Comparison of ENCODE assay signal across 15 cellular contexts in the genomic region with DNA sequence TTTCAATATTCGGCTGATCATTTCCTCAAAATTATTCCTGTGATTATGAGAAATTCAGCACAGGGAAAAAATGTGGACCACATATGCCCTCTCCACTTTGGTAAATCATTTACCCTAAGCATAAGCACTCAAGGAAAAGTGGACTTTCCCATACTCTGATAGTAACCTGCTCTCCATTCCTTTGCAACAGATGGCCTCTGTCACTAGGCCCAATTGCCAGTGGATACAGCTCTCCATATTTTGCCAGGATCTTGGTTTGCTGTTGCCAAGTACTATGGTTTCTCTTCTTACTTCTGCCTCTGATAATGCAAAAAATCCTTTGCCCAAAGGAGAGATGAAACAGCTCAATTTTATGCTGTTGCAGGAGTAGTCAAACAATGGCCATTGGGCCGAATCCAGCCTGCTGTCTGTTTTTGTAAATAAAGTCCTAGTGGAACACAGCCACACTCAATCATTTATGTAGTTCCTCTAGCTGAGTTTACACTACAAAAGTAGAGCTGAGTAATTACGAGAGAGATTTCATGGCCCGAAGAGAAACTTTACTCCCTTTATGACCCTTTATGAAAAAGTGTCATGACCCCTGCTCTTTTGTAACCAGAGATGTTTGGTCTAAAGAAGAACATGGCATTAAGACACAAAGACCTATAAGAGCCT.
A peak's percentile ranks its signal among the peaks of the same experiment; 100 is the strongest.
DNase-seq lines count a peak whose midpoint lies in the region; ATAC-seq, FAIRE-seq and TF ChIP-seq lines count a peak whose summit lies in the region.
"Had no signal": no experiment of that assay in that cellular context is flagged by ENCODE, and none has a peak within 500 bp of the region (broad histone marks: within the 10 kb centered on the region; RNA-seq: fewer than 3 reads in every experiment).

No MANE protein-coding gene starts in this region.

- no peaks in the 10 kb centered on the region for H3K9me3 ChIP-seq in GM12878 (replicated peaks; ENCODE audit: control insufficient read depth, insufficient read depth, low read length)
- no peaks in the 10 kb centered on the region for H3K9me3 ChIP-seq in liver (ENCODE audit: control insufficient read depth in 4 of 4, low read length in 3 of 4)
- no peaks in the 10 kb centered on the region for H3K9me3 ChIP-seq in pancreas
- H3K9me3 ChIP-seq in CD8-positive, alpha-beta T cell (ENCODE audit: low read length) = no peaks in the 10 kb centered on the region

- BruUV-seq in GM12878 (replicated peaks; lab: Mats Ljungman, UMichigan) = no TSS peak

- no peak overlapping the region for H2AFZ ChIP-seq in GM12878 (ENCODE audit: control insufficient read depth, low read depth, low read length)

- DNase-seq in GM12878 (ENCODE audit: low read depth, low spot score) (no peak), pancreas (peak in 4 of 6 donors; percentile 27 to 69 (median 58)), NCI-H1105 treated with DMSO at 0.1 percent for 48 hours (lab: John Stamatoyannopoulos, UW) (no peak)
- DNase-seq in stimulated activated naive CD8-positive, alpha-beta T cell treated with anti-CD3 and anti-CD28 coated beads, Interleukin-15, Interleukin-2, amounts not matched to agents 100 U/mL and 50 U/mL, for 24 hours = no peak
- DNase-seq in CD8-positive, alpha-beta T cell = no peak
- DNase-seq: ACHN; CD4-positive, CD25-positive, alpha-beta regulatory T cell; GF-D8; MV-4-11; NCI-H1436; NCI-H2081; NCI-H510A treated with DMSO at 0.1 percent for 48 hours had no signal

- no peak for TF ChIP-seq EP300 in GM12878 (IDR thresholded peaks at IDR 0.05; ENCODE audit: borderline replicate concordance in 1 of 2, control insufficient read depth in 1 of 2, low read depth in 2 of 2, low read length in 2 of 2)

- H3K27me3 ChIP-seq in GM12878 (replicated peaks in 1 of 2; ENCODE audit: control insufficient read depth in 2 of 2, insufficient read depth in 2 of 2, low read length in 1 of 2) (no peaks in the 10 kb centered on the region), liver (ENCODE audit: control insufficient read depth in 4 of 4, insufficient read depth in 4 of 4, low read length in 3 of 4) (no peaks in the 10 kb centered on the region), pancreas (no peaks in the 10 kb centered on the region)
- no peaks in the 10 kb centered on the region for H3K27me3 ChIP-seq in CD8-positive, alpha-beta T cell (ENCODE audit: insufficient read depth, low read length)

- 2% methylated on average over 4 of the region's 4 CpGs for WGBS in GM12878 (ENCODE audit: insufficient coverage, insufficient replicate concordance, low lambda C conversion rate, missing lambda C conversion rate)
- WGBS in liver = 30% methylated on average over 4 of the region's 4 CpGs
- 7 to 13% methylated on average over 4 of the region's 4 CpGs for WGBS in pancreas, 2 donors

- POLR2A ChIA-PET in GM12878 (lab: Charles Lee) = no interaction called here
- POLR2A ChIA-PET in CD8-positive, alpha-beta T cell (lab: Charles Lee) = no interaction called here

- TF ChIP-seq CTCF in GM12878 (IDR thresholded peaks at IDR 0.05 in 2 of 3, conservative IDR thresholded peaks at IDR 0.05 in 1 of 3; ENCODE audit: control insufficient read depth in 2 of 3, extremely low read depth in 1 of 3, insufficient read depth in 1 of 3, low read depth in 3 of 3, low read length in 3 of 3) (no peak), liver (IDR thresholded peaks at IDR 0.05; ENCODE audit: low read depth, low read length, missing input control) (no peak), pancreas (IDR thresholded peaks at IDR 0.05) (no peak)
- TF ChIP-seq CTCF in CD8-positive, alpha-beta T cell (IDR thresholded peaks at IDR 0.05) = no peak

- TF ChIP-seq RAD21 in GM12878 (IDR thresholded peaks at IDR 0.05; ENCODE audit: insufficient read depth, low read depth, low read length) (no peak), liver (IDR thresholded peaks at IDR 0.05) (peak; percentile 26 to 30)

- H3K27ac ChIP-seq in GM12878 (ENCODE audit: control insufficient read depth, insufficient read depth) (no peak overlapping the region), liver (ENCODE audit: low read depth in 1 of 2, low read length in 2 of 2) (no peak overlapping the region), pancreas (peak overlapping the region in 3 of 4 donors; percentile 28 to 74 (median 69))
- no peak overlapping the region for H3K27ac ChIP-seq in CD8-positive, alpha-beta T cell (ENCODE audit: low read depth, low read length)

- SMC1A ChIA-PET in GM12878 (lab: Charles Lee; ENCODE audit: uncharacterized antibody, unreplicated experiment) = no interaction called here

- no peaks in the 10 kb centered on the region for H3K36me3 Mint-ChIP-seq in CD8-positive, alpha-beta T cell
- H3K36me3 Mint-ChIP-seq: CD4-positive, CD25-positive, alpha-beta regulatory T cell had no signal

- intact Hi-C loops in GM12878 (cut with micrococcal nuclease; ENCODE audit: unreplicated experiment) = no loop called here
- intact Hi-C loops in pancreas (cut with DNase I) = no loop called here
- intact Hi-C loops in CD8-positive, alpha-beta T cell (cut with DNase I, micrococcal nuclease) = no loop called here

- FAIRE-seq in GM12878 (lab: Jason Lieb, UNC) (no peak), pancreas (lab: Jason Lieb, UNC) (no peak)
- FAIRE-seq: H54 had no signal

- no peak for ATAC-seq in GM12878
- peak; percentile 86 to 96 (median 95) for ATAC-seq in pancreas
- no peak for ATAC-seq in GM19452 (IDR thresholded peaks at IDR 0.05; ENCODE audit: unreplicated experiment)
- no peak for ATAC-seq in stimulated activated naive CD8-positive, alpha-beta T cell treated with anti-CD3 and anti-CD28 coated beads, Interleukin-15, Interleukin-2, amounts not matched to agents 100 U/mL and 50 U/mL, for 24 hours
- no peak for ATAC-seq in CD8-positive, alpha-beta T cell

- H3K9ac ChIP-seq in GM12878 (ENCODE audit: control insufficient read depth, insufficient read depth, low read length) (no peak overlapping the region), liver (ENCODE audit: low read depth in 1 of 2, low read length in 2 of 2) (no peak overlapping the region)

- H3K4me3 Mint-ChIP-seq in CD8-positive, alpha-beta T cell = no peak overlapping the region
- H3K4me3 Mint-ChIP-seq: CD4-positive, CD25-positive, alpha-beta regulatory T cell had no signal

- H3K27me3 Mint-ChIP-seq in CD8-positive, alpha-beta T cell (ENCODE audit: low read depth) = peaks cover 20% of the 10 kb centered on the region
- H3K27me3 Mint-ChIP-seq: CD4-positive, CD25-positive, alpha-beta regulatory T cell had no signal

- H3K27ac Mint-ChIP-seq in CD8-positive, alpha-beta T cell = no peak overlapping the region
- H3K27ac Mint-ChIP-seq: CD4-positive, CD25-positive, alpha-beta regulatory T cell had no signal

- no peaks in the 10 kb centered on the region for H3K79me2 ChIP-seq in GM12878 (ENCODE audit: control insufficient read depth, insufficient read depth, low read length)

- H3K4me3 ChIP-seq in GM12878 = no peak overlapping the region
- no peak overlapping the region for H3K4me3 ChIP-seq in liver (ENCODE audit: low read depth in 1 of 3, low read length in 3 of 3)
- H3K4me3 ChIP-seq in pancreas = no peak overlapping the region
- no peak overlapping the region for H3K4me3 ChIP-seq in CD8-positive, alpha-beta T cell (ENCODE audit: low read depth, low read length)

- no peak overlapping the region for H3K4me2 ChIP-seq in GM12878 (ENCODE audit: control insufficient read depth, insufficient read depth)

- H3K9me3 Mint-ChIP-seq in CD8-positive, alpha-beta T cell = no peaks in the 10 kb centered on the region

- no peaks in the 10 kb centered on the region for H3K4me1 Mint-ChIP-seq in CD8-positive, alpha-beta T cell (ENCODE audit: low read depth)
- H3K4me1 Mint-ChIP-seq: CD4-positive, CD25-positive, alpha-beta regulatory T cell had no signal

- no peaks in the 10 kb centered on the region for H4K20me1 ChIP-seq in GM12878 (ENCODE audit: control insufficient read depth, insufficient read depth)

- CTCF ChIA-PET in GM12878 (lab: Yijun Ruan, JAX) = no interaction called here
- CTCF ChIA-PET in CD8-positive, alpha-beta T cell (lab: Charles Lee) = no interaction called here

- in situ Hi-C loops in GM12878 (cut with MboI) = no loop called here

- RAD21 ChIA-PET in GM12878 (lab: Charles Lee; ENCODE audit: unreplicated experiment) = no interaction called here

- no peaks in the 10 kb centered on the region for H3K36me3 ChIP-seq in GM12878 (ENCODE audit: control insufficient read depth in 2 of 2, insufficient read depth in 2 of 2, low read length in 1 of 2)
- no peaks in the 10 kb centered on the region for H3K36me3 ChIP-seq in liver (ENCODE audit: control insufficient read depth in 4 of 4, insufficient read depth in 3 of 4, low read depth in 1 of 4, low read length in 3 of 4)
- no peaks in the 10 kb centered on the region for H3K36me3 ChIP-seq in pancreas
- H3K36me3 ChIP-seq in CD8-positive, alpha-beta T cell (ENCODE audit: insufficient read depth, low read length) = no peaks in the 10 kb centered on the region

- TF ChIP-seq POLR2A in GM12878 (IDR thresholded peaks at IDR 0.05; ENCODE audit: low read depth, low read length) = no peak

- H3K4me1 ChIP-seq in GM12878 (ENCODE audit: control insufficient read depth, insufficient read depth, low read length) (no peaks in the 10 kb centered on the region), liver (ENCODE audit: control insufficient read depth in 4 of 4, insufficient read depth in 4 of 4, low read length in 3 of 4) (peaks cover 0 to 11% (median 7%) of the 10 kb centered on the region in 4 donors), pancreas (peaks cover 14 to 37% (median 20%) of the 10 kb centered on the region in 3 donors)
- H3K4me1 ChIP-seq in CD8-positive, alpha-beta T cell (ENCODE audit: insufficient read depth, low read length) = no peaks in the 10 kb centered on the region

TF ChIP-seq in GM12878, 131 proteins besides CTCF, POLR2A, EP300 and RAD21:
- 0 out of 2 replicates have a peak, but pooled peaks have one; percentile 27 for TF ChIP-seq JUNB (IDR thresholded peaks at IDR 0.05)
- no peak for TF ChIP-seq RELA (IDR thresholded peaks at IDR 0.05; ENCODE audit: borderline replicate concordance, partially characterized antibody)

TF ChIP-seq in liver, 16 proteins besides CTCF, POLR2A, EP300 and RAD21 (continues in another document):
- TF ChIP-seq HNF4A (conservative IDR thresholded peaks at IDR 0.05) (peak; percentile 46 to 50), SP1 (IDR thresholded peaks at IDR 0.05) (peak; percentile 66), EGR1 (IDR thresholded peaks at IDR 0.05; ENCODE audit: low read depth in 2 of 2) (no peak)

Comparison
In these comparisons a context has a peak if more than half of its experiments do, and no peak if none do; other contexts are left out.
1. ATAC-seq: peak in pancreas (4 of 4); none in GM12878 (single experiment), GM19452 (single experiment), stimulated activated naive CD8-positive, alpha-beta T cell treated with anti-CD3 and anti-CD28 coated beads, Interleukin-15, Interleukin-2, amounts not matched to agents 100 U/mL and 50 U/mL, for 24 hours (single experiment) and CD8-positive, alpha-beta T cell (single experiment).
2. DNase-seq: peak in pancreas (4 of 6); none in GM12878 (single experiment), NCI-H1105 treated with DMSO at 0.1 percent for 48 hours (single experiment), stimulated activated naive CD8-positive, alpha-beta T cell treated with anti-CD3 and anti-CD28 coated beads, Interleukin-15, Interleukin-2, amounts not matched to agents 100 U/mL and 50 U/mL, for 24 hours (single experiment) and CD8-positive, alpha-beta T cell (0 of 7).
3. H3K27ac ChIP-seq: peak in pancreas (3 of 4); none in GM12878 (single experiment), liver (0 of 2) and CD8-positive, alpha-beta T cell (single experiment).